Comparison of ENCODE assay signal across 29 cellular contexts in the genomic region with DNA sequence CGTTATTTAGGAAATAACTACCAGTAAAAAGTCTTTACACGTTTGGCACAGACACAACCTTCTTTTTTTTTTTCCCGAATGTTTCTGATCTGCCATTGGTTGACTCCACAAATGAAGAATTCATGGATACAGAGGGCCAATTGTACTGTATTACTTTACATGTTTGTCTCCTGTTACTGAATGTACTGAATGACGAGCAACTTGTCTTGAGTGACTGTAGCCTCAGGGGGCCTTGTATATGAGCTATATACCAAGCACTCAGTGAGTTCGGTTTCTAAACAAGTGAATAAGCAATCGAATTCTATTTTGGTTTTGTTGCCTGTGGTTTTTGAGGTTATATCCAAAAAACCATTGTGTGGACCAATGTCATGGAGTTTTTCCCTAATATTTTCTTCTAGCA.
"Had no signal": no experiment of that assay in that cellular context is flagged by ENCODE, and none has a peak within 500 bp of the region (broad histone marks: within the 10 kb centered on the region; RNA-seq: fewer than 3 reads in every experiment).

No MANE protein-coding gene starts in this region.

- ATAC-seq: activated CD8-positive, alpha-beta T cell treated with anti-CD3 and anti-CD28 coated beads for 36 hours; activated naive CD4-positive, alpha-beta T cell treated with anti-CD3 and anti-CD28 coated beads, Interleukin-2, amount 50 U/mL, for 72 hours; activated T-cell treated with anti-CD3 and anti-CD28 coated beads, Interleukin-2, amount 50 U/mL, for 4 hours; activated T-cell treated with anti-CD3 and anti-CD28 coated beads, Interleukin-2, amount 50 U/mL, for 72 hours; activated T-helper 17 cell treated with anti-CD3 and anti-CD28 coated beads, Interleukin-2, amount 50 U/mL, for 72 hours; body of pancreas had no signal

- DNase-seq: activated B cell treated with CpG ODN at 0.5 μM for 24 hours; activated CD4-positive, alpha-beta memory T cell treated with anti-CD3 and anti-CD28 coated beads for 36 hours; activated CD4-positive, alpha-beta T cell treated with anti-CD3 and anti-CD28 coated beads for 4 hours; activated CD4-positive, alpha-beta T cell treated with anti-CD3 and anti-CD28 coated beads, Interleukin-2, amount 10 ng/mL, durations not matched to agents 24 days and 14 days; activated CD4-positive, alpha-beta T cell treated with anti-CD3 and anti-CD28 coated beads, Interleukin-2, amount 50 U/mL, for 1 hour; activated CD4-positive, alpha-beta T cell treated with anti-CD3 and anti-CD28 coated beads, Interleukin-2, amount 50 U/mL, for 4 hours; activated CD4-positive, CD25-positive, alpha-beta regulatory T cell treated with anti-CD3 and anti-CD28 coated beads, Interleukin-2, amount 50 U/mL, for 72 hours; activated CD8-positive, alpha-beta memory T cell treated with anti-CD3 and anti-CD28 coated beads, Interleukin-2, amount 50 U/mL, for 4 hours; activated CD8-positive, alpha-beta T cell treated with anti-CD3 and anti-CD28 coated beads for 36 hours; activated effector memory CD4-positive, alpha-beta T cell treated with anti-CD3 and anti-CD28 coated beads, Interleukin-2, amount 50 U/mL, for 16 hours; activated gamma-delta T cell treated with Interleukin-2 at 50 U/mL for 16 hours; activated naive CD4-positive, alpha-beta T cell; activated naive CD4-positive, alpha-beta T cell treated with anti-CD3 and anti-CD28 coated beads for 36 hours; activated naive CD4-positive, alpha-beta T cell treated with anti-CD3 and anti-CD28 coated beads, Interleukin-2, amount 50 U/mL, for 16 hours; activated naive CD8-positive, alpha-beta T cell treated with anti-CD3 and anti-CD28 coated beads for 36 hours; activated T-cell treated with anti-CD3 and anti-CD28 coated beads for 4 hours; activated T-cell treated with anti-CD3 and anti-CD28 coated beads, Interleukin-2, amount 50 U/mL, for 1 hour; activated T-cell treated with anti-CD3 and anti-CD28 coated beads, Interleukin-2, amount 50 U/mL, for 4 hours; activated T-cell treated with anti-CD3 and anti-CD28 coated beads, Interleukin-2, amount 50 U/mL, for 72 hours; adrenal gland; amniotic stem cell; aorta; body of pancreas; brain microvascular endothelial cell; central memory CD4-positive, alpha-beta T cell; T-helper 2 cell; T-helper 9 cell had no signal
